8 cellular contexts compared by ENCODE assay signal in genomic region chr5:57302164-57302563, GRCh38.
DNase-seq lines count a peak whose midpoint lies in the region; ATAC-seq and TF ChIP-seq lines count a peak whose summit lies in the region.

No MANE protein-coding gene starts in this region.

- no peaks in the 10 kb centered on the region for H3K9me3 ChIP-seq in osteoblast (ENCODE audit: low read depth, low read length)

- no peak overlapping the region for H3K4me2 ChIP-seq in osteoblast (ENCODE audit: insufficient read depth, low read length)

- TF ChIP-seq CTCF in osteoblast (IDR thresholded peaks at IDR 0.05; ENCODE audit: extremely low read depth, low read depth, low read length), result peak; percentile 21

- H3K27ac ChIP-seq in osteoblast (ENCODE audit: low read depth, low read length), result no peak overlapping the region

- no peaks in the 10 kb centered on the region for H4K20me1 ChIP-seq in osteoblast (ENCODE audit: insufficient read depth, low read length)

- H3K4me3 Mint-ChIP-seq in activated T-cell treated with anti-CD3 and anti-CD28 coated beads, Interleukin-2, amount 50 U/mL, for 4 hours, result no peak overlapping the region
- no peak overlapping the region for H3K4me3 Mint-ChIP-seq in stimulated activated memory B cell treated with anti-CD40 and anti-IgM and Interleukin-4, amounts not matched to agents 10 μg/mL and 1 μg/mL and 100 μg/mL, for 72 hours

- H2AFZ ChIP-seq in osteoblast (ENCODE audit: low read length), result no peak overlapping the region

- peaks cover 22% of the 10 kb centered on the region for H3K4me1 Mint-ChIP-seq in activated T-cell treated with anti-CD3 and anti-CD28 coated beads, Interleukin-2, amount 50 U/mL, for 4 hours (ENCODE audit: low read depth)
- H3K4me1 Mint-ChIP-seq in stimulated activated memory B cell treated with anti-CD40 and anti-IgM and Interleukin-4, amounts not matched to agents 10 μg/mL and 1 μg/mL and 100 μg/mL, for 72 hours, result peaks cover 13% of the 10 kb centered on the region

- no peak overlapping the region for H3K27ac Mint-ChIP-seq in stimulated activated memory B cell treated with anti-CD40 and anti-IgM and Interleukin-4, amounts not matched to agents 10 μg/mL and 1 μg/mL and 100 μg/mL, for 72 hours

- peak; percentile 67 for ATAC-seq in GM18868 (IDR thresholded peaks at IDR 0.05; ENCODE audit: unreplicated experiment)
- peak; percentile 37 to 39 for ATAC-seq in activated T-cell treated with anti-CD3 and anti-CD28 coated beads, Interleukin-2, amount 50 U/mL, for 4 hours
- ATAC-seq in stimulated activated memory B cell treated with anti-CD40 and anti-IgM and Interleukin-4, amounts not matched to agents 10 μg/mL and 1 μg/mL and 100 μg/mL, for 72 hours, result no peak

- H3K4me3 ChIP-seq in osteoblast (ENCODE audit: insufficient read depth, low read length), result no peak overlapping the region

- no peaks in the 10 kb centered on the region for H3K36me3 Mint-ChIP-seq in activated T-cell treated with anti-CD3 and anti-CD28 coated beads, Interleukin-2, amount 50 U/mL, for 4 hours (ENCODE audit: insufficient read depth)
- H3K36me3 Mint-ChIP-seq in stimulated activated memory B cell treated with anti-CD40 and anti-IgM and Interleukin-4, amounts not matched to agents 10 μg/mL and 1 μg/mL and 100 μg/mL, for 72 hours, result peaks cover 6% of the 10 kb centered on the region

- H3K36me3 ChIP-seq in osteoblast (ENCODE audit: insufficient read depth, low read length), result no peaks in the 10 kb centered on the region

- no peaks in the 10 kb centered on the region for H3K27me3 ChIP-seq in osteoblast (ENCODE audit: insufficient read depth, low read length)

- DNase-seq in HT1080 (ENCODE audit: low read depth) (peak; percentile 83), osteoblast (ENCODE audit: insufficient read length, low spot score, missing footprints) (no peak), NCI-H526 (lab: John Stamatoyannopoulos, UW) (no peak), NK-92 (lab: John Stamatoyannopoulos, UW; ENCODE audit: unreplicated experiment) (no peak), iPS-NIHi11 (ENCODE audit: low spot score) (no peak)
- peak; percentile 29 for DNase-seq in activated T-cell treated with anti-CD3 and anti-CD28 coated beads, Interleukin-2, amount 50 U/mL, for 4 hours

- no peaks in the 10 kb centered on the region for H3K27me3 Mint-ChIP-seq in activated T-cell treated with anti-CD3 and anti-CD28 coated beads, Interleukin-2, amount 50 U/mL, for 4 hours (ENCODE audit: low read depth)
- no peaks in the 10 kb centered on the region for H3K27me3 Mint-ChIP-seq in stimulated activated memory B cell treated with anti-CD40 and anti-IgM and Interleukin-4, amounts not matched to agents 10 μg/mL and 1 μg/mL and 100 μg/mL, for 72 hours

- H3K4me1 ChIP-seq in osteoblast (ENCODE audit: insufficient read depth, low read length), result peaks cover 14% of the 10 kb centered on the region

- peaks cover 7% of the 10 kb centered on the region for H3K9me3 Mint-ChIP-seq in activated T-cell treated with anti-CD3 and anti-CD28 coated beads, Interleukin-2, amount 50 U/mL, for 4 hours
- H3K9me3 Mint-ChIP-seq in stimulated activated memory B cell treated with anti-CD40 and anti-IgM and Interleukin-4, amounts not matched to agents 10 μg/mL and 1 μg/mL and 100 μg/mL, for 72 hours, result peaks cover 7% of the 10 kb centered on the region

- no peaks in the 10 kb centered on the region for H3K79me2 ChIP-seq in osteoblast (ENCODE audit: insufficient read depth, low read length)

Comparison
In these comparisons a context has a peak if more than half of its experiments do, and no peak if none do; other contexts are left out.
1. DNase-seq: peak in HT1080 (single experiment) and activated T-cell treated with anti-CD3 and anti-CD28 coated beads, Interleukin-2, amount 50 U/mL, for 4 hours (single experiment); none in osteoblast (single experiment), NCI-H526 (0 of 2), NK-92 (single experiment) and iPS-NIHi11 (single experiment).